ENCODE assay signal across 8 cellular contexts in the genomic region with DNA sequence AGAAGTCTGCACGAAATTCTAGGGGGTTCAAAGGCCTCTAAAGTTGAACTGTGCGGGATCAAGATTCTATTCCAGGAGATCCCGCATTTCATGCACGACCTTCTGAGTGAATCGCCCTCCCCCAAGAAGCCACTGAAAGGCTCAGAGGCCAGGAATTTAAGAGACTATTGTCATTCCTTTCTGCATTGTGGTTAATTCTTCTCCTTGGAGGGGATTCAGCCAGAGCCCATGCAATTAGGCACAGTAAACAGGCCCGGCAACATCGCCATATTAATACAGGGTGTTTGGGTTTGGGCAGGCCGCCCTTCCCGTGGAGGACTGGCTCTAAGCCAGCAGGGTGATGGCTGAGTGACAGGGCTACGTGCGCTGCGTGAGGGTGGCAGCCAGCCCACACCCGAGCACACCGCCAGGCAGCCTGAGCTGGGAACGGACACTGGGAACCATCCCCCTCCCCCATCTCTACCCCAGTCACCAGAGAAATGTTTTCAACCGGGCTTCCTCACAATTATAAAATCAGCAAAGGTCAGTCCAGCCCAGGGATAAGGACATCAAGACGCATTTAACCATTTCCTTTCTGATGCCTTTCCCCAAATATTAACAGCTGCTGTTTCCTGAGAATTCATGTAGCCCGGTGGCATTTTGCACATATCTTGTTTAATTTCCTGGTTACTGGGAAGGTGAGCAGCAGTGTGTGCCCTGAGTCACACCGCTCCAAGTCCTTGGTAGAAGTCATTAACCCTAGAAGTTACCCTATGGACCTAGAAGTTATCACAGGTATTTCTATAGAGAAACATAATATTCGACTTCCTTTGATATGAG. TPM values are rescaled to one million over a fixed set of nuclear protein-coding genes. Genes with fewer than 3 reads are reported as not detected.
DNase-seq lines count a peak whose midpoint lies in the region; ATAC-seq, FAIRE-seq and TF ChIP-seq lines count a peak whose summit lies in the region.

No MANE protein-coding gene starts in this region.

- H3K4me1 ChIP-seq in H1 (replicated peaks in 1 of 4; ENCODE audit: control insufficient read depth in 3 of 4, insufficient read depth in 4 of 4, low read length in 3 of 4) (peaks cover 23 to 50% (median 30%) of the 10 kb centered on the region in 4 experiments), mucosa of stomach (ENCODE audit: control insufficient read depth, insufficient read depth, low read length) (peaks cover 22% of the 10 kb centered on the region)

- POLR2A ChIA-PET in H1 (lab: Charles Lee; ENCODE audit: partially characterized antibody), result interaction anchor here (0.6 to 6.5 kb wide), 4 partner anchors 10 to 89 kb away, joined by 3 to 54 read pairs (median 6); a partner anchor contains a TSS

- H2BK20ac ChIP-seq in H1 (ENCODE audit: low read length), result 0 out of 2 replicates have a peak overlapping the region, but pooled peaks have one; percentile 52

- H2AK5ac ChIP-seq in H1 (ENCODE audit: low read depth, low read length), result peak overlapping the region; percentile 19; the same call in 1 of the 2 replicates

- H3K9ac ChIP-seq in H1 (replicated peaks in 1 of 4; ENCODE audit: extremely low read depth in 1 of 4, low read depth in 3 of 4, low read length in 3 of 4) (peak overlapping the region in 2 of 4 experiments; percentile 43 to 60; a peak in 3 of 7 replicates), mucosa of stomach (ENCODE audit: low read length) (peak overlapping the region; percentile 6)

- 22% methylated on average over 20 of the region's 20 CpGs; no CpG with 5 or more reads in 1 of the 2 experiments for WGBS in H1 (ENCODE audit: extremely low coverage in 1 of 2, insufficient coverage in 1 of 2, insufficient read length in 1 of 2, insufficient replicate concordance in 2 of 2, low coverage in 1 of 2, low lambda C conversion rate in 2 of 2, missing lambda C conversion rate in 1 of 2), 2 experiments

- no peaks in the 10 kb centered on the region for H3K23me2 ChIP-seq in H1 (ENCODE audit: low read depth, low read length)

- H3K36me3 ChIP-seq in H1 (ENCODE audit: control insufficient read depth in 2 of 4, insufficient read depth in 4 of 4, low read length in 3 of 4) (no peaks in the 10 kb centered on the region), mucosa of stomach (ENCODE audit: control insufficient read depth, insufficient read depth, low read length) (no peaks in the 10 kb centered on the region)

- peak; percentile 67 for ATAC-seq in HG02642 (IDR thresholded peaks at IDR 0.05; ENCODE audit: poor library complexity, unreplicated experiment)
- ATAC-seq in HG02973 (IDR thresholded peaks at IDR 0.05; ENCODE audit: unreplicated experiment), result no peak

- peaks cover 0 to 2% of the 10 kb centered on the region in 2 experiments for H4K20me1 ChIP-seq in H1 (replicated peaks in 1 of 2; ENCODE audit: control insufficient read depth in 1 of 2, insufficient read depth in 2 of 2, low read length in 2 of 2)

- peaks cover 0 to 90% of the 10 kb centered on the region in 2 experiments; a peak in 3 of 4 replicates for H3K79me2 ChIP-seq in H1 (ENCODE audit: control insufficient read depth in 1 of 2, insufficient read depth in 2 of 2, low read length in 2 of 2)

- TF ChIP-seq RAD21 in H1 (IDR thresholded peaks at IDR 0.05 in 1 of 2, conservative IDR thresholded peaks at IDR 0.05 in 1 of 2; ENCODE audit: low read depth in 2 of 2, low read length in 2 of 2), result no peak

- TF ChIP-seq CTCF in H1 (IDR thresholded peaks at IDR 0.05; ENCODE audit: control extremely low read depth in 1 of 3, insufficient read depth in 1 of 3, low read depth in 1 of 3, low read length in 3 of 3), result no peak

- no peaks in the 10 kb centered on the region for H3K9me3 ChIP-seq in H1 (ENCODE audit: insufficient read depth in 2 of 2, low read depth in 1 of 2, low read length in 1 of 2)
- H3K9me3 ChIP-seq in mucosa of stomach (ENCODE audit: control insufficient read depth, low read length), result no peaks in the 10 kb centered on the region

- peak; percentile 28 for FAIRE-seq in H1 (lab: Jason Lieb, UNC)

- no peak overlapping the region for H3K4ac ChIP-seq in H1 (replicated peaks; ENCODE audit: insufficient read length, low read depth, low read length)

- peak overlapping the region; percentile 79; the same call in 1 of the 2 replicates for H4K8ac ChIP-seq in H1 (ENCODE audit: extremely low read depth, insufficient read depth, low read length)

- peak overlapping the region; percentile 79; the same call in 1 of the 2 replicates for H3K18ac ChIP-seq in H1 (ENCODE audit: extremely low read depth, low read length)

- H3K27me3 ChIP-seq in H1 (replicated peaks in 1 of 4; ENCODE audit: control insufficient read depth in 3 of 4, extremely low read depth in 1 of 4, insufficient read depth in 3 of 4, low read length in 3 of 4) (no peaks in the 10 kb centered on the region), mucosa of stomach (ENCODE audit: control insufficient read depth, insufficient read depth, low read length) (no peaks in the 10 kb centered on the region)

- H2BK15ac ChIP-seq in H1 (ENCODE audit: low read length), result no peak overlapping the region

- H3K14ac ChIP-seq in H1 (ENCODE audit: insufficient read length), result no peak overlapping the region

- H3K23ac ChIP-seq in H1 (ENCODE audit: insufficient read length), result no peak overlapping the region

- H2BK5ac ChIP-seq in H1 (ENCODE audit: low read depth, low read length), result peak overlapping the region; percentile 90

- H3K4me3 ChIP-seq in H1 (ENCODE audit: extremely low read depth in 1 of 4, insufficient read depth in 2 of 4, low read depth in 3 of 4, low read length in 4 of 4) (peak overlapping the region in 3 of 4 experiments; percentile 1 to 47 (median 21); a peak in 5 of 8 replicates), mucosa of stomach (ENCODE audit: low read length) (peak overlapping the region; percentile 12)

- TF ChIP-seq POLR2A in H1 (IDR thresholded peaks at IDR 0.05; ENCODE audit: control extremely low read depth in 1 of 2, low read depth in 2 of 2, low read length in 2 of 2), result peak in 1 of 2 experiments; percentile 42; a peak in 1 of 3 replicates

- peak overlapping the region; percentile 94 for H4K5ac ChIP-seq in H1 (ENCODE audit: insufficient read length, low read depth, low read length)

- DNase-seq in NCI-H69 (lab: John Stamatoyannopoulos, UW) (peak; percentile 93), H1 (ENCODE audit: low read depth in 1 of 2, low spot score in 2 of 2) (peak in 1 of 2 experiments; percentile 58), cortex of kidney (lab: John Stamatoyannopoulos, UW) (no peak), middle frontal gyrus (ENCODE audit: extremely low spot score, low spot score) (no peak)
- DNase-seq in activated naive CD4-positive, alpha-beta T cell (lab: John Stamatoyannopoulos, UW), result no peak

- CTCF ChIA-PET in H1 (lab: Charles Lee; ENCODE audit: partially characterized antibody), result interaction anchor here (0.7 kb wide), 1 partner anchor 287 kb away, joined by 3 read pairs; no protein-coding TSS in a partner anchor

- H3K56ac ChIP-seq in H1 (replicated peaks; ENCODE audit: insufficient read length, low read depth, low read length), result peak overlapping the region; percentile 19

- peaks cover 6% of the 10 kb centered on the region for H3K79me1 ChIP-seq in H1 (ENCODE audit: low read depth, low read length)

- H3K4me2 ChIP-seq in H1 (ENCODE audit: insufficient read depth in 1 of 2, low read depth in 2 of 2, low read length in 2 of 2), result peak overlapping the region; percentile 71 to 74

- no peak overlapping the region for H4K91ac ChIP-seq in H1 (replicated peaks; ENCODE audit: insufficient read length, low read length)

- peak overlapping the region; percentile 96; the same call in 1 of the 2 replicates for H2BK12ac ChIP-seq in H1 (ENCODE audit: low read depth, low read length)

- TF ChIP-seq EP300 in H1 (IDR thresholded peaks at IDR 0.05; ENCODE audit: borderline replicate concordance in 1 of 2, low read depth in 2 of 2, low read length in 2 of 2), result no peak

- H3K27ac ChIP-seq in H1 (ENCODE audit: low read depth, low read length), result peak overlapping the region; percentile 83

- no peak overlapping the region for H2BK120ac ChIP-seq in H1 (replicated peaks; ENCODE audit: low read depth, low read length)

- H2AFZ ChIP-seq in H1 (ENCODE audit: low read length), result no peak overlapping the region

TF ChIP-seq in H1, 55 proteins besides CTCF, POLR2A, EP300 and RAD21 (continues in another document):
- TF ChIP-seq SIX5 (IDR thresholded peaks at IDR 0.05; ENCODE audit: low read depth, low read length) (no peak), BRCA1 (IDR thresholded peaks at IDR 0.05; ENCODE audit: low read depth, low read length) (no peak), RXRA (IDR thresholded peaks at IDR 0.05; ENCODE audit: insufficient read depth, low read depth, low read length) (no peak), KDM4A (IDR thresholded peaks at IDR 0.05; ENCODE audit: low read depth, low read length, severe bottlenecking) (no peak), CHD1 (IDR thresholded peaks at IDR 0.05; ENCODE audit: low read depth, low read length) (no peak), CEBPB (IDR thresholded peaks at IDR 0.05; ENCODE audit: low read depth, low read length) (no peak), TCF12 (IDR thresholded peaks at IDR 0.05; ENCODE audit: low read depth, low read length) (no peak), YY1 (IDR thresholded peaks at IDR 0.05; ENCODE audit: low read depth, low read length) (0 out of 2 replicates have a peak, but pooled peaks have one; percentile 11), SUZ12 (IDR thresholded peaks at IDR 0.05; ENCODE audit: low read length) (no peak), RFX5 (IDR thresholded peaks at IDR 0.05; ENCODE audit: borderline replicate concordance, low read depth, low read length) (no peak), JUND (IDR thresholded peaks at IDR 0.05; ENCODE audit: low read length) (no peak), CBX8 (IDR thresholded peaks at IDR 0.05; ENCODE audit: borderline replicate concordance, low read depth, low read length) (no peak)
- TF ChIP-seq, protein P1, sequence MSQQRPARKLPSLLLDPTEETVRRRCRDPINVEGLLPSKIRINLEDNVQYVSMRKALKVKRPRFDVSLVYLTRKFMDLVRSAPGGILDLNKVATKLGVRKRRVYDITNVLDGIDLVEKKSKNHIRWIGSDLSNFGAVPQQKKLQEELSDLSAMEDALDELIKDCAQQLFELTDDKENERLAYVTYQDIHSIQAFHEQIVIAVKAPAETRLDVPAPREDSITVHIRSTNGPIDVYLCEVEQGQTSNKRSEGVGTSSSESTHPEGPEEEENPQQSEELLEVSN (IDR thresholded peaks at IDR 0.05), result no peak

RNA-seq across cellular contexts. Expression of a gene that starts 12.5 kb away (rescaled TPM):
- total RNA-seq in H1 (2021; fragmentation: NEBNext Ultra II Directional; extraction: Animal tissue kit (Norgen Biotek cat#: 25700)), result 24.4 and 27.3 TPM in 2 replicates
- 8.8 and 10.6 TPM in 2 replicates for polyA plus RNA-seq in H1 (2011; rRNA removed)
- polyA plus RNA-seq in H1 (2011; cell fraction: cytosol; rRNA removed), result 13.0 TPM
- polyA plus RNA-seq in H1 (2011; cell fraction: nucleus; rRNA removed), result 11.4 TPM
- polyA plus RNA-seq in H1 (2012, experiment 1 of 2), result 20.1 to 25.6 TPM (median 23.9 TPM) in 4 replicates
- 19.0 TPM for polyA plus RNA-seq in H1 (2012, experiment 2 of 2)
- 12.5 TPM for polyA plus RNA-seq in H1 (2013, experiment 1 of 2)
- polyA plus RNA-seq in H1 (2013, experiment 2 of 2), result 14.1 TPM
- 28.2 and 29.5 TPM in 2 replicates for polyA minus RNA-seq in H1 (2011; rRNA and poly(A)+ RNA removed)
- 16.9 TPM for polyA minus RNA-seq in H1 (2011; cell fraction: cytosol; rRNA and poly(A)+ RNA removed)
- polyA minus RNA-seq in H1 (2011; cell fraction: nucleus; rRNA and poly(A)+ RNA removed), result 37.3 TPM
